1 cellular context compared by ENCODE assay signal in genomic region chr1:43312638-43313515, GRCh38.
TF ChIP-seq lines count a peak whose summit lies in the region.

No MANE protein-coding gene starts in this region.

TF ChIP-seq in endothelial cell of umbilical vein, 7 proteins besides CTCF, POLR2A, EP300 and RAD21:
- TF ChIP-seq JUN (IDR thresholded peaks at IDR 0.05; ENCODE audit: borderline replicate concordance, insufficient read depth, insufficient read length, low read depth) (no peak), POLR2AphosphoS5 (IDR thresholded peaks at IDR 0.05; ENCODE audit: insufficient read depth, low read depth, low read length) (peak; percentile 30), MAX (IDR thresholded peaks at IDR 0.05; ENCODE audit: insufficient read depth, insufficient read length) (no peak), MYC (IDR thresholded peaks at IDR 0.05; ENCODE audit: low read depth, low read length) (no peak)
